In genomic region chr19:51156710-51157109, GRCh38 we compare ENCODE assay signal across 25 cellular contexts. TPM values are rescaled to one million over a fixed set of nuclear protein-coding genes. Genes with fewer than 3 reads are reported as not detected.
A peak's percentile ranks its signal among the peaks of the same experiment; 100 is the strongest.
DNase-seq lines count a peak whose midpoint lies in the region; ATAC-seq, FAIRE-seq and TF ChIP-seq lines count a peak whose summit lies in the region.
"Had no signal": no experiment of that assay in that cellular context is flagged by ENCODE, and none has a peak within 500 bp of the region (broad histone marks: within the 10 kb centered on the region; RNA-seq: fewer than 3 reads in every experiment).

No MANE protein-coding gene starts in this region.

- H3K4me2 ChIP-seq in H1 (ENCODE audit: insufficient read depth in 1 of 2, low read depth in 2 of 2, low read length in 2 of 2) (no peak overlapping the region), mesendoderm (ENCODE audit: low read length) (no peak overlapping the region), PC-3 (ENCODE audit: low read length) (no peak overlapping the region)
- H3K4me2 ChIP-seq: A549 had no signal

- peak; percentile 51 for DNase-seq in activated CD8-positive, alpha-beta memory T cell treated with anti-CD3 and anti-CD28 coated beads for 24 hours
- no peak for DNase-seq in activated CD8-positive, alpha-beta memory T cell treated with anti-CD3 and anti-CD28 coated beads, Interleukin-2, amount 50 U/mL, for 4 hours
- DNase-seq in H1 (ENCODE audit: low read depth in 1 of 2, low spot score in 2 of 2) = no peak
- DNase-seq in mesendoderm = peak; percentile 74
- DNase-seq in HCEC 1CT = no peak
- DNase-seq in PC-3 = no peak
- DNase-seq: AML-193; CD4-positive, alpha-beta T cell; DMS153; DMS79; GDM1; IMR-90 had no signal

- H4K8ac ChIP-seq in H1 (ENCODE audit: extremely low read depth, insufficient read depth, low read length) (peak overlapping the region; percentile 80; the same call in 1 of the 2 replicates), mesendoderm (ENCODE audit: low read depth, low read length) (no peak overlapping the region)

- H3F3A ChIP-seq in PC-3 (ENCODE audit: low read length, unreplicated experiment) = no peaks in the 10 kb centered on the region

- no peak overlapping the region for H3K14ac ChIP-seq in H1 (ENCODE audit: insufficient read length)

- H4K5ac ChIP-seq in H1 (ENCODE audit: insufficient read length, low read depth, low read length) = no peak overlapping the region
- H4K5ac ChIP-seq in mesendoderm (ENCODE audit: low read length) = no peak overlapping the region

- H2BK15ac ChIP-seq in H1 (ENCODE audit: low read length) (no peak overlapping the region), mesendoderm (replicated peaks; ENCODE audit: low read depth) (no peak overlapping the region)

- 0 out of 7 replicates have a peak, but pooled peaks cover 0 to 3% (median 0%) of the 10 kb centered on the region in 4 experiments for H3K27me3 ChIP-seq in H1 (replicated peaks in 1 of 4; ENCODE audit: control insufficient read depth in 3 of 4, extremely low read depth in 1 of 4, insufficient read depth in 3 of 4, low read length in 3 of 4)
- H3K27me3 ChIP-seq in mesendoderm (ENCODE audit: insufficient read depth, low read length, poor library complexity) = no peaks in the 10 kb centered on the region
- H3K27me3 ChIP-seq in PC-3 (ENCODE audit: low read length) = peaks cover 64% of the 10 kb centered on the region

- H3K79me1 ChIP-seq in H1 (ENCODE audit: low read depth, low read length) (no peaks in the 10 kb centered on the region), mesendoderm (ENCODE audit: low read length) (no peaks in the 10 kb centered on the region)

- H4K20me1 ChIP-seq in H1 (replicated peaks in 1 of 2; ENCODE audit: control insufficient read depth in 1 of 2, insufficient read depth in 2 of 2, low read length in 2 of 2) (no peaks in the 10 kb centered on the region), PC-3 (ENCODE audit: low read length) (no peaks in the 10 kb centered on the region)

- H3K9ac ChIP-seq in H1 (replicated peaks in 1 of 4; ENCODE audit: extremely low read depth in 1 of 4, low read depth in 3 of 4, low read length in 3 of 4) (no peak overlapping the region), mesendoderm (ENCODE audit: low read length) (no peak overlapping the region), PC-3 (ENCODE audit: low read length) (no peak overlapping the region)

- no peaks in the 10 kb centered on the region for H3K9me3 ChIP-seq in H1 (ENCODE audit: insufficient read depth in 2 of 2, low read depth in 1 of 2, low read length in 1 of 2)
- no peaks in the 10 kb centered on the region for H3K9me3 ChIP-seq in PC-3 (ENCODE audit: low read length)
- H3K9me3 ChIP-seq: A549, HAP-1 had no signal

- H2AK5ac ChIP-seq in H1 (ENCODE audit: low read depth, low read length) (no peak overlapping the region), mesendoderm (ENCODE audit: low read length) (no peak overlapping the region)

- no peak overlapping the region for H2AFZ ChIP-seq in H1 (ENCODE audit: low read length)
- no peak overlapping the region for H2AFZ ChIP-seq in PC-3 (ENCODE audit: low read length)

- no peak overlapping the region for H3K18ac ChIP-seq in H1 (ENCODE audit: extremely low read depth, low read length)
- no peak overlapping the region for H3K18ac ChIP-seq in mesendoderm (ENCODE audit: low read length)

- no peak overlapping the region for H4K91ac ChIP-seq in H1 (replicated peaks; ENCODE audit: insufficient read length, low read length)

- H2BK12ac ChIP-seq in H1 (ENCODE audit: low read depth, low read length) = peak overlapping the region; percentile 54; the same call in 1 of the 2 replicates

- no peak overlapping the region for H3K56ac ChIP-seq in H1 (replicated peaks; ENCODE audit: insufficient read length, low read depth, low read length)
- H3K56ac ChIP-seq in mesendoderm (ENCODE audit: low read length) = no peak overlapping the region

- intact Hi-C loops in PC-3 (cut with micrococcal nuclease) = no loop called here

- TF ChIP-seq CTCF in H1 (IDR thresholded peaks at IDR 0.05; ENCODE audit: control extremely low read depth in 1 of 3, insufficient read depth in 1 of 3, low read depth in 1 of 3, low read length in 3 of 3) (no peak), PC-3 (conservative IDR thresholded peaks at IDR 0.05; ENCODE audit: low read depth, low read length) (no peak)

- H3K23me2 ChIP-seq in H1 (ENCODE audit: low read depth, low read length) = no peaks in the 10 kb centered on the region

- CTCF ChIA-PET in H1 (lab: Charles Lee; ENCODE audit: partially characterized antibody) = interaction anchor here (0.8 to 6.0 kb wide), 14 partner anchors 10 to 265 kb away, joined by 3 to 82 read pairs (median 7); partner anchors contain the start of gene SIGLEC7
- CTCF ChIA-PET in PC-3 (lab: Charles Lee) = no interaction called here

- no peak for FAIRE-seq in H1 (lab: Jason Lieb, UNC)
- FAIRE-seq: A549, GM12892, GM18507, K562 had no signal

- TF ChIP-seq POLR2A in H1 (IDR thresholded peaks at IDR 0.05; ENCODE audit: control extremely low read depth in 1 of 2, low read depth in 2 of 2, low read length in 2 of 2) = no peak

- no peak overlapping the region for H3K4ac ChIP-seq in H1 (replicated peaks; ENCODE audit: insufficient read length, low read depth, low read length)
- H3K4ac ChIP-seq in mesendoderm (ENCODE audit: low read depth, low read length) = no peak overlapping the region

- H3K23ac ChIP-seq in H1 (ENCODE audit: insufficient read length) (no peak overlapping the region), mesendoderm (ENCODE audit: low read length) (no peak overlapping the region)

- no peak for TF ChIP-seq EP300 in H1 (IDR thresholded peaks at IDR 0.05; ENCODE audit: borderline replicate concordance in 1 of 2, low read depth in 2 of 2, low read length in 2 of 2)

- H3K36me3 ChIP-seq in H1 (ENCODE audit: control insufficient read depth in 2 of 4, insufficient read depth in 4 of 4, low read length in 3 of 4) (no peaks in the 10 kb centered on the region), mesendoderm (ENCODE audit: control insufficient read depth, insufficient read depth, low read length) (no peaks in the 10 kb centered on the region), PC-3 (ENCODE audit: low read depth, low read length) (no peaks in the 10 kb centered on the region)
- H3K36me3 ChIP-seq: HAP-1 had no signal

- H3K9me2 ChIP-seq in PC-3 (replicated peaks; ENCODE audit: low read length) = no peaks in the 10 kb centered on the region

- H3K27ac ChIP-seq in H1 (ENCODE audit: low read depth, low read length) = no peak overlapping the region
- H3K27ac ChIP-seq in mesendoderm (ENCODE audit: low read depth, low read length) = no peak overlapping the region
- H3K27ac ChIP-seq in PC-3 (ENCODE audit: low read length) = no peak overlapping the region
- H3K27ac ChIP-seq: 22Rv1, A549, C4-2B, HL-60 had no signal

- H3K4me3 ChIP-seq in H1 (ENCODE audit: extremely low read depth in 1 of 4, insufficient read depth in 2 of 4, low read depth in 3 of 4, low read length in 4 of 4) = no peak overlapping the region
- H3K4me3 ChIP-seq in mesendoderm (ENCODE audit: low read length) = no peak overlapping the region
- no peak overlapping the region for H3K4me3 ChIP-seq in PC-3 (ENCODE audit: low read length)
- H3K4me3 ChIP-seq: A549, HAP-1, K562 had no signal

- no peak for ATAC-seq in GM21717 (IDR thresholded peaks at IDR 0.05; ENCODE audit: unreplicated experiment)
- ATAC-seq in PC-3 = no peak
- ATAC-seq: K562 had no signal

- TF ChIP-seq RAD21 in H1 (IDR thresholded peaks at IDR 0.05 in 1 of 2, conservative IDR thresholded peaks at IDR 0.05 in 1 of 2; ENCODE audit: low read depth in 2 of 2, low read length in 2 of 2) = no peak

- H3K79me2 ChIP-seq in H1 (ENCODE audit: control insufficient read depth in 1 of 2, insufficient read depth in 2 of 2, low read length in 2 of 2) (no peaks in the 10 kb centered on the region), mesendoderm (ENCODE audit: control insufficient read depth, insufficient read depth, low read length) (no peaks in the 10 kb centered on the region), PC-3 (ENCODE audit: low read length) (no peaks in the 10 kb centered on the region)

- BruUV-seq in PC-3 (replicated peaks; lab: Mats Ljungman, UMichigan) = no TSS peak

- POLR2A ChIA-PET in H1 (lab: Charles Lee; ENCODE audit: partially characterized antibody) (no interaction called here), PC-3 (lab: Charles Lee; ENCODE audit: unreplicated experiment) (no interaction called here)

- H3K4me1 ChIP-seq in H1 (replicated peaks in 1 of 4; ENCODE audit: control insufficient read depth in 3 of 4, insufficient read depth in 4 of 4, low read length in 3 of 4) = no peaks in the 10 kb centered on the region
- no peaks in the 10 kb centered on the region for H3K4me1 ChIP-seq in mesendoderm (ENCODE audit: control insufficient read depth, low read depth, low read length)
- H3K4me1 ChIP-seq in PC-3 (ENCODE audit: insufficient read depth, low read length) = no peaks in the 10 kb centered on the region
- H3K4me1 ChIP-seq: A549, HAP-1 had no signal

- WGBS in H1 (ENCODE audit: extremely low coverage in 1 of 2, insufficient coverage in 1 of 2, insufficient read length in 1 of 2, insufficient replicate concordance in 2 of 2, low coverage in 1 of 2, low lambda C conversion rate in 2 of 2, missing lambda C conversion rate in 1 of 2), 2 experiments = 90% methylated on average over 2 of the region's 2 CpGs; no CpG with 5 or more reads in 1 of the 2 experiments
- WGBS in mesendoderm (ENCODE audit: extremely low coverage, insufficient coverage, low lambda C conversion rate) = no CpG with 5 or more reads among the region's 2 CpGs

- H2BK120ac ChIP-seq in H1 (replicated peaks; ENCODE audit: low read depth, low read length) (no peak overlapping the region), mesendoderm (ENCODE audit: low read depth, low read length) (no peak overlapping the region)

- no peak overlapping the region for H2BK20ac ChIP-seq in H1 (ENCODE audit: low read length)

- H2BK5ac ChIP-seq in H1 (ENCODE audit: low read depth, low read length) (no peak overlapping the region), mesendoderm (ENCODE audit: low read length) (no peak overlapping the region)

RNA-seq across cellular contexts. Expression of gene SIGLEC7, which starts 14.6 kb away (rescaled TPM):
- not detected in 2 replicates for total RNA-seq in H1 (2021; fragmentation: NEBNext Ultra II Directional; extraction: Animal tissue kit (Norgen Biotek cat#: 25700))
- not detected in 2 replicates for polyA plus RNA-seq in H1 (2011; rRNA removed)
- not detected for polyA plus RNA-seq in H1 (2011; cell fraction: cytosol; rRNA removed)
- not detected for polyA plus RNA-seq in H1 (2011; cell fraction: nucleus; rRNA removed)
- polyA plus RNA-seq in H1 (2012, experiment 1 of 2) = not detected in 4 replicates
- polyA plus RNA-seq in H1 (2012, experiment 2 of 2) = not detected
- not detected for polyA plus RNA-seq in H1 (2013, experiment 1 of 2)
- polyA plus RNA-seq in H1 (2013, experiment 2 of 2) = not detected
- polyA minus RNA-seq in H1 (2011; rRNA and poly(A)+ RNA removed) = not detected in 2 replicates
- polyA minus RNA-seq in H1 (2011; cell fraction: cytosol; rRNA and poly(A)+ RNA removed) = not detected
- not detected for polyA minus RNA-seq in H1 (2011; cell fraction: nucleus; rRNA and poly(A)+ RNA removed)
- not detected for polyA plus RNA-seq in mesendoderm (2013, experiment 1 of 2)
- polyA plus RNA-seq in mesendoderm (2013, experiment 2 of 2) = not detected
- total RNA-seq in PC-3 (2014; rRNA removed) = not detected in 2 replicates
- total RNA-seq: Daoy, H4, HT1080, IMR-90, K562 had no signal
- polyA plus RNA-seq: A549, BJ, IMR-90 had no signal

RNA-seq across cellular contexts. Expression of gene SIGLEC9, which starts 32.0 kb away (rescaled TPM):
- not detected in 2 replicates for total RNA-seq in H1 (2021; fragmentation: NEBNext Ultra II Directional; extraction: Animal tissue kit (Norgen Biotek cat#: 25700))
- polyA plus RNA-seq in H1 (2011; rRNA removed) = 0.05 TPM in 1 of 2 replicates, not detected in the other
- not detected for polyA plus RNA-seq in H1 (2011; cell fraction: cytosol; rRNA removed)
- not detected for polyA plus RNA-seq in H1 (2011; cell fraction: nucleus; rRNA removed)
- not detected in 4 replicates for polyA plus RNA-seq in H1 (2012, experiment 1 of 2)
- polyA plus RNA-seq in H1 (2012, experiment 2 of 2) = not detected
- polyA plus RNA-seq in H1 (2013, experiment 1 of 2) = not detected
- polyA plus RNA-seq in H1 (2013, experiment 2 of 2) = not detected
- polyA minus RNA-seq in H1 (2011; rRNA and poly(A)+ RNA removed) = not detected in 2 replicates
- not detected for polyA minus RNA-seq in H1 (2011; cell fraction: cytosol; rRNA and poly(A)+ RNA removed)
- polyA minus RNA-seq in H1 (2011; cell fraction: nucleus; rRNA and poly(A)+ RNA removed) = not detected
- not detected for polyA plus RNA-seq in mesendoderm (2013, experiment 1 of 2)
- polyA plus RNA-seq in mesendoderm (2013, experiment 2 of 2) = not detected
- not detected in 2 replicates for total RNA-seq in PC-3 (2014; rRNA removed)
- total RNA-seq: Daoy, H4, IMR-90 had no signal
- polyA plus RNA-seq: A549, BJ had no signal

RNA-seq across cellular contexts. Expression of gene CTU1, which starts 48.5 kb away (rescaled TPM):
- 7.2 and 8.1 TPM in 2 replicates for total RNA-seq in H1 (2021; fragmentation: NEBNext Ultra II Directional; extraction: Animal tissue kit (Norgen Biotek cat#: 25700))
- polyA plus RNA-seq in H1 (2011; rRNA removed) = 4.6 and 6.6 TPM in 2 replicates
- 5.2 TPM for polyA plus RNA-seq in H1 (2011; cell fraction: cytosol; rRNA removed)
- polyA plus RNA-seq in H1 (2011; cell fraction: nucleus; rRNA removed) = 12.7 TPM
- polyA plus RNA-seq in H1 (2012, experiment 1 of 2) = 2.9 to 4.4 TPM (median 3.7 TPM) in 4 replicates
- 1.4 TPM for polyA plus RNA-seq in H1 (2012, experiment 2 of 2)
- polyA plus RNA-seq in H1 (2013, experiment 1 of 2) = 3.1 TPM
- 2.6 TPM for polyA plus RNA-seq in H1 (2013, experiment 2 of 2)
- 1.4 and 1.6 TPM in 2 replicates for polyA minus RNA-seq in H1 (2011; rRNA and poly(A)+ RNA removed)
- polyA minus RNA-seq in H1 (2011; cell fraction: cytosol; rRNA and poly(A)+ RNA removed) = 3.9 TPM
- 4.5 TPM for polyA minus RNA-seq in H1 (2011; cell fraction: nucleus; rRNA and poly(A)+ RNA removed)
- polyA plus RNA-seq in mesendoderm (2013, experiment 1 of 2) = 3.1 TPM
- 3.3 TPM for polyA plus RNA-seq in mesendoderm (2013, experiment 2 of 2)
- total RNA-seq in PC-3 (2014; rRNA removed) = 29.0 and 40.8 TPM in 2 replicates

Comparison
In these comparisons a context has a peak if more than half of its experiments do, and no peak if none do; other contexts are left out.
1. DNase-seq: peak in activated CD8-positive, alpha-beta memory T cell treated with anti-CD3 and anti-CD28 coated beads for 24 hours (single experiment) and mesendoderm (single experiment); none in activated CD8-positive, alpha-beta memory T cell treated with anti-CD3 and anti-CD28 coated beads, Interleukin-2, amount 50 U/mL, for 4 hours (single experiment), H1 (0 of 2), HCEC 1CT (single experiment) and PC-3 (single experiment).